In genomic region chr3:28388978-28389377, GRCh38 we compare ENCODE assay signal across 30 cellular contexts.
"Had no signal": no experiment of that assay in that cellular context is flagged by ENCODE, and none has a peak within 500 bp of the region (broad histone marks: within the 10 kb centered on the region; RNA-seq: fewer than 3 reads in every experiment).

No MANE protein-coding gene starts in this region.

- H3K4me3 Mint-ChIP-seq: natural killer cell; nephron; neural progenitor cell; stimulated activated memory B cell treated with anti-CD40 and anti-IgM and Interleukin-4, amounts not matched to agents 10 μg/mL and 1 μg/mL and 100 μg/mL, for 72 hours; stimulated activated naive CD8-positive, alpha-beta T cell treated with anti-CD3 and anti-CD28 coated beads, Interleukin-15, amount 100 ng/mL, for 72 hours had no signal

- H3K79me2 ChIP-seq: parathyroid adenoma had no signal

- H3K4me1 Mint-ChIP-seq: natural killer cell; nephron; neural progenitor cell; stimulated activated memory B cell treated with anti-CD40 and anti-IgM and Interleukin-4, amounts not matched to agents 10 μg/mL and 1 μg/mL and 100 μg/mL, for 72 hours; stimulated activated naive CD8-positive, alpha-beta T cell treated with anti-CD3 and anti-CD28 coated beads, Interleukin-15, amount 100 ng/mL, for 72 hours had no signal

- H3K9ac ChIP-seq: neural progenitor cell, parathyroid adenoma had no signal

- H3K27me3 Mint-ChIP-seq: progenitor cell of endocrine pancreas; stimulated activated memory B cell treated with anti-CD40 and anti-IgM and Interleukin-4, amounts not matched to agents 10 μg/mL and 1 μg/mL and 100 μg/mL, for 72 hours; stimulated activated naive CD8-positive, alpha-beta T cell treated with anti-CD3 and anti-CD28 coated beads, Interleukin-15, amount 100 ng/mL, for 72 hours had no signal

- H3K27ac ChIP-seq: neural progenitor cell, ovary, parathyroid adenoma, psoas muscle, right lobe of liver, sigmoid colon, spleen, suprapubic skin, testis, tibial artery, transverse colon, upper lobe of left lung, vagina had no signal

- H3K27ac Mint-ChIP-seq: natural killer cell; nephron; neural progenitor cell; progenitor cell of endocrine pancreas; stimulated activated memory B cell treated with anti-CD40 and anti-IgM and Interleukin-4, amounts not matched to agents 10 μg/mL and 1 μg/mL and 100 μg/mL, for 72 hours; stimulated activated naive CD8-positive, alpha-beta T cell treated with anti-CD3 and anti-CD28 coated beads, Interleukin-15, amount 100 ng/mL, for 72 hours had no signal

- H3K9me3 ChIP-seq: ovary, testis, vagina had no signal

- ATAC-seq: natural killer cell; psoas muscle; right cardiac atrium; right lobe of liver; stimulated activated memory B cell treated with anti-CD40 and anti-IgM and Interleukin-4, amounts not matched to agents 10 μg/mL and 1 μg/mL and 100 μg/mL, for 72 hours; stimulated activated naive CD8-positive, alpha-beta T cell treated with anti-CD3 and anti-CD28 coated beads, Interleukin-15, amount 100 ng/mL, for 72 hours; stimulated activated naive CD8-positive, alpha-beta T cell treated with anti-CD3 and anti-CD28 coated beads, Interleukin-15, Interleukin-2, amounts not matched to agents 100 U/mL and 50 U/mL, for 24 hours had no signal

- H3K4me1 ChIP-seq: neural progenitor cell, parathyroid adenoma, psoas muscle, right lobe of liver, sigmoid colon, spleen, suprapubic skin, testis, tibial artery, transverse colon, upper lobe of left lung, vagina had no signal

- H3K4me2 ChIP-seq: neural progenitor cell had no signal

- DNase-seq: natural killer cell; occipital lobe; ovary; posterior cingulate gyrus; psoas muscle; right cardiac atrium; right lobe of liver; sigmoid colon; small intestine; spleen; stimulated activated CD4-positive, alpha-beta T cell treated with anti-CD3 and anti-CD28 coated beads, Interleukin-12 subunit alpha, Interleukin-12 subunit beta, amount 100 ng/mL, for 4 hours; stimulated activated CD4-positive, alpha-beta T cell treated with anti-CD3 and anti-CD28 coated beads, Interleukin-1b, Interleukin-23, amount 100 ng/mL, for 48 hours; stimulated activated CD4-positive, alpha-beta T cell treated with anti-CD3 and anti-CD28 coated beads, Interleukin-4, amount 100 ng/mL, for 1 hour; stimulated activated CD4-positive, alpha-beta T cell treated with anti-CD3 and anti-CD28 coated beads, Interleukin-4, amount 100 ng/mL, for 4 hours; stimulated activated CD8-positive, alpha-beta memory T cell treated with anti-CD3 and anti-CD28 coated beads, Interleukin-4, amount 100 ng/mL, for 48 hours; stimulated activated naive CD4-positive, alpha-beta T cell; stimulated activated naive CD8-positive, alpha-beta T cell treated with anti-CD3 and anti-CD28 coated beads, Interleukin-15, amount 100 ng/mL, for 72 hours; stimulated activated naive CD8-positive, alpha-beta T cell treated with anti-CD3 and anti-CD28 coated beads, Interleukin-15, Interleukin-2, amounts not matched to agents 100 U/mL and 50 U/mL, for 24 hours; substantia nigra; testis; tibial artery; transverse colon; upper lobe of left lung had no signal

- H3K36me3 Mint-ChIP-seq: neural progenitor cell; stimulated activated memory B cell treated with anti-CD40 and anti-IgM and Interleukin-4, amounts not matched to agents 10 μg/mL and 1 μg/mL and 100 μg/mL, for 72 hours had no signal

- H3K36me3 ChIP-seq: neural progenitor cell, ovary, right lobe of liver, sigmoid colon, spleen, suprapubic skin, transverse colon, upper lobe of left lung, vagina had no signal

- H3K27me3 ChIP-seq: neural progenitor cell, ovary, right lobe of liver, sigmoid colon, spleen, suprapubic skin, testis, tibial artery, transverse colon, upper lobe of left lung, vagina had no signal

- H2AFZ ChIP-seq: neural progenitor cell, parathyroid adenoma had no signal

- H3K4me3 ChIP-seq: neural progenitor cell, ovary, psoas muscle, right lobe of liver, sigmoid colon, spleen, suprapubic skin, testis, tibial artery, transverse colon, upper lobe of left lung, vagina had no signal
